In the genomic region with DNA sequence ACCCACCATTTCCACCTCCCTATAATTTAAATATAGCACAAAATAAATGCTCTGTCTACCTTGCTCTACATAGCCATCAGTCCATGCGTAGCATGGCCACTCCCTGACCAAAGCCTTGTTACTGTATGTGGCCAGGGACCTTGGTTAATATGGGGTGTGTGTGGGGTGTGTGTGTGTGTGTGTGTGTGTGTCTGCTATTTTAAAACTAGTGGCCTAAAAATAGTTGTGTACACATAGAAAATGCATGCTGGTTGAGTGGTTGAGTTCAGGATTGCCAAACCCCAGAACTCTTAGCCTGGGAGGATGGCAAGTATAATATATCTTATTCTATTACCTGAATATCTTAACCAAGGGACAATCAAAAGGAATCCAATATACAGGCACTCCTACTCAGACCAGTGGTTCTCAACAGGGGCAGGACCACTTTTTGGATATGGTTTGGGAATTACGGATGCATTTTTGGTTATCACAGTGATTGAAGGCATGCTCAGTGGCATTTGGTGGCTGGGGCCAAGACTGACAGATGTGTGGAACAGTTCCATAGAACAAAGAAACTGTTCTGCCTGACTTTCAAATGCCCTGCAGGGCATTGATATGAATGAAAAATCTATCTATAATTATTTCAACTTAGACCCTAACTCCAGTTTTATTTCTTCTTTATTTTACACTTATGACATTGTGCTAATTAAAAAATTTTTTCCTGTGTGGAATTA, we compare ENCODE assay signal across 17 cellular contexts.
DNase-seq lines count a peak whose midpoint lies in the region; ATAC-seq, FAIRE-seq and TF ChIP-seq lines count a peak whose summit lies in the region.
"Had no signal": no experiment of that assay in that cellular context is flagged by ENCODE, and none has a peak within 500 bp of the region (broad histone marks: within the 10 kb centered on the region; RNA-seq: fewer than 3 reads in every experiment).

No MANE protein-coding gene starts in this region.

- H3K4me3 Mint-ChIP-seq in activated naive CD4-positive, alpha-beta T cell treated with anti-CD3 and anti-CD28 coated beads, Interleukin-2, amount 10 ng/mL, durations not matched to agents 7 days and 5 days, result no peak overlapping the region
- H3K4me3 Mint-ChIP-seq: activated T-cell treated with anti-CD3 and anti-CD28 coated beads, Interleukin-2, amount 50 U/mL, for 72 hours; T-helper 2 cell treated with Interferon-gamma antibody and Interleukin-4, amounts not matched to agents 5 μg/mL and 100 μg/mL, for 36 hours had no signal

- CTCF ChIA-PET in activated naive CD4-positive, alpha-beta T cell treated with anti-CD3 and anti-CD28 coated beads, Interleukin-2, amount 10 ng/mL, durations not matched to agents 7 days and 5 days (lab: Charles Lee), result no interaction called here

- peaks cover 11% of the 10 kb centered on the region for H3K9me3 Mint-ChIP-seq in activated naive CD4-positive, alpha-beta T cell treated with anti-CD3 and anti-CD28 coated beads, Interleukin-2, amount 10 ng/mL, durations not matched to agents 7 days and 5 days

- DNase-seq in DMS 273 (lab: John Stamatoyannopoulos, UW; ENCODE audit: unreplicated experiment) (peak; percentile 64), DMS 273 treated with DMSO at 0.1 percent for 48 hours (lab: John Stamatoyannopoulos, UW) (no peak), foreskin keratinocyte (no peak), mucosa of descending colon (no peak), urothelium cell line (ENCODE audit: low spot score) (no peak), mesenteric fat pad (ENCODE audit: low spot score) (no peak), NCI-H524 (lab: John Stamatoyannopoulos, UW) (no peak)
- DNase-seq in activated naive CD4-positive, alpha-beta T cell treated with anti-CD3 and anti-CD28 coated beads, Interleukin-2, amount 10 ng/mL, durations not matched to agents 7 days and 5 days, result no peak
- DNase-seq: 8988T; activated T-cell treated with anti-CD3 and anti-CD28 coated beads, Interleukin-2, amount 50 U/mL, for 72 hours; dermis blood vessel endothelial cell; NCI-H1417 treated with DMSO at 0.1 percent for 48 hours; stimulated activated CD4-positive, alpha-beta T cell treated with anti-CD3 and anti-CD28 coated beads, Interleukin-4, amount 100 ng/mL, for 1 hour had no signal

- H3K27me3 ChIP-seq in foreskin keratinocyte, result no peaks in the 10 kb centered on the region

- peak overlapping the region; percentile 93 for H3K27ac ChIP-seq in foreskin keratinocyte
- H3K27ac ChIP-seq: GM23248 had no signal

- H3K27me3 Mint-ChIP-seq in activated naive CD4-positive, alpha-beta T cell treated with anti-CD3 and anti-CD28 coated beads, Interleukin-2, amount 10 ng/mL, durations not matched to agents 7 days and 5 days, result no peaks in the 10 kb centered on the region

- no peak overlapping the region for H3K27ac Mint-ChIP-seq in activated naive CD4-positive, alpha-beta T cell treated with anti-CD3 and anti-CD28 coated beads, Interleukin-2, amount 10 ng/mL, durations not matched to agents 7 days and 5 days
- H3K27ac Mint-ChIP-seq: activated T-cell treated with anti-CD3 and anti-CD28 coated beads, Interleukin-2, amount 50 U/mL, for 72 hours; T-helper 2 cell treated with Interferon-gamma antibody and Interleukin-4, amounts not matched to agents 5 μg/mL and 100 μg/mL, for 36 hours had no signal

- H3K36me3 ChIP-seq in mucosa of descending colon (ENCODE audit: low read depth), result no peaks in the 10 kb centered on the region

- ATAC-seq in foreskin keratinocyte, result no peak
- peak; percentile 14 for ATAC-seq in mucosa of descending colon
- ATAC-seq: activated T-cell treated with anti-CD3 and anti-CD28 coated beads, Interleukin-2, amount 50 U/mL, for 72 hours had no signal

- peaks cover 7% of the 10 kb centered on the region for H3K9me3 ChIP-seq in mucosa of descending colon

- TF ChIP-seq CTCF in foreskin keratinocyte (conservative IDR thresholded peaks at IDR 0.05), result no peak
- TF ChIP-seq CTCF in mucosa of descending colon (IDR thresholded peaks at IDR 0.05), result no peak

- no peak overlapping the region for H3K4me3 ChIP-seq in mucosa of descending colon
- H3K4me3 ChIP-seq: GM23248 had no signal

- peaks cover 13% of the 10 kb centered on the region for H3K4me1 ChIP-seq in foreskin keratinocyte
- no peaks in the 10 kb centered on the region for H3K4me1 ChIP-seq in mucosa of descending colon (ENCODE audit: low read depth)

- intact Hi-C loops in mucosa of descending colon (cut with DNase I, micrococcal nuclease), result no loop called here

- peaks cover 6% of the 10 kb centered on the region for H3K4me1 Mint-ChIP-seq in activated naive CD4-positive, alpha-beta T cell treated with anti-CD3 and anti-CD28 coated beads, Interleukin-2, amount 10 ng/mL, durations not matched to agents 7 days and 5 days

- FAIRE-seq in urothelium cell line (lab: Jason Lieb, UNC), result peak; percentile 37
- FAIRE-seq: GM18507, islet of Langerhans had no signal

- H3K36me3 Mint-ChIP-seq in activated naive CD4-positive, alpha-beta T cell treated with anti-CD3 and anti-CD28 coated beads, Interleukin-2, amount 10 ng/mL, durations not matched to agents 7 days and 5 days, result peaks cover 8% of the 10 kb centered on the region
